Comparison of ENCODE assay signal across 1 cellular context in the genomic region with DNA sequence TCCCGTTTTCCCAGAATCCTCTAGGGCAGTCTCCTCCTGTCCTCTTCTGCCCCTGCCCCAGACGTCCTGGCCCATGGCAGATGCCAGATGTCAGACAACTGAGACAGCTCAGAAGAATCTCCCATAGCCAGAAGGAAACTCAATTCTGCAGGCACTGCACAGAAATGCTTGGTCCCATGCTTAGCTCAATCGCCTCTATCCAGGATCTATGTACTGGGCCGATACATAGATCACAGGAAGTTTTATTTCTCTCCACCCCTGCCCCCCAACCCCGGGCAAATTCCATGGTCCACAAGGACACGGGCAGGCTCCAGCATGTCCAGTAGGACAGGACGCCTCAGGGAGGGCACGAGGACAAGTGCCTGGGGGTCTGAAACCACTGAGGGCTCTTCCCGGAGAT.
TF ChIP-seq lines count a peak whose summit lies in the region.

No MANE protein-coding gene starts in this region.

TF ChIP-seq in HepG2, 621 proteins besides CTCF, POLR2A, EP300 and RAD21 (continued from another document):
- TF ChIP-seq, protein P1, sequence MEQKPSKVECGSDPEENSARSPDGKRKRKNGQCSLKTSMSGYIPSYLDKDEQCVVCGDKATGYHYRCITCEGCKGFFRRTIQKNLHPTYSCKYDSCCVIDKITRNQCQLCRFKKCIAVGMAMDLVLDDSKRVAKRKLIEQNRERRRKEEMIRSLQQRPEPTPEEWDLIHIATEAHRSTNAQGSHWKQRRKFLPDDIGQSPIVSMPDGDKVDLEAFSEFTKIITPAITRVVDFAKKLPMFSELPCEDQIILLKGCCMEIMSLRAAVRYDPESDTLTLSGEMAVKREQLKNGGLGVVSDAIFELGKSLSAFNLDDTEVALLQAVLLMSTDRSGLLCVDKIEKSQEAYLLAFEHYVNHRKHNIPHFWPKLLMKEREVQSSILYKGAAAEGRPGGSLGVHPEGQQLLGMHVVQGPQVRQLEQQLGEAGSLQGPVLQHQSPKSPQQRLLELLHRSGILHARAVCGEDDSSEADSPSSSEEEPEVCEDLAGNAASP (CRISPR knock-in tag; IDR thresholded peaks at IDR 0.05; ENCODE audit: borderline replicate concordance): 0 out of 2 replicates have a peak, but pooled peaks have one; percentile 15
- TF ChIP-seq MAZ (IDR thresholded peaks at IDR 0.05; ENCODE audit: borderline replicate concordance, low read depth, low read length): no peak
- 0 out of 2 replicates have a peak, but pooled peaks have one; percentile 26 for TF ChIP-seq MAZ (CRISPR knock-in tag; IDR thresholded peaks at IDR 0.05; ENCODE audit: low read depth)
- TF ChIP-seq, protein P2, sequence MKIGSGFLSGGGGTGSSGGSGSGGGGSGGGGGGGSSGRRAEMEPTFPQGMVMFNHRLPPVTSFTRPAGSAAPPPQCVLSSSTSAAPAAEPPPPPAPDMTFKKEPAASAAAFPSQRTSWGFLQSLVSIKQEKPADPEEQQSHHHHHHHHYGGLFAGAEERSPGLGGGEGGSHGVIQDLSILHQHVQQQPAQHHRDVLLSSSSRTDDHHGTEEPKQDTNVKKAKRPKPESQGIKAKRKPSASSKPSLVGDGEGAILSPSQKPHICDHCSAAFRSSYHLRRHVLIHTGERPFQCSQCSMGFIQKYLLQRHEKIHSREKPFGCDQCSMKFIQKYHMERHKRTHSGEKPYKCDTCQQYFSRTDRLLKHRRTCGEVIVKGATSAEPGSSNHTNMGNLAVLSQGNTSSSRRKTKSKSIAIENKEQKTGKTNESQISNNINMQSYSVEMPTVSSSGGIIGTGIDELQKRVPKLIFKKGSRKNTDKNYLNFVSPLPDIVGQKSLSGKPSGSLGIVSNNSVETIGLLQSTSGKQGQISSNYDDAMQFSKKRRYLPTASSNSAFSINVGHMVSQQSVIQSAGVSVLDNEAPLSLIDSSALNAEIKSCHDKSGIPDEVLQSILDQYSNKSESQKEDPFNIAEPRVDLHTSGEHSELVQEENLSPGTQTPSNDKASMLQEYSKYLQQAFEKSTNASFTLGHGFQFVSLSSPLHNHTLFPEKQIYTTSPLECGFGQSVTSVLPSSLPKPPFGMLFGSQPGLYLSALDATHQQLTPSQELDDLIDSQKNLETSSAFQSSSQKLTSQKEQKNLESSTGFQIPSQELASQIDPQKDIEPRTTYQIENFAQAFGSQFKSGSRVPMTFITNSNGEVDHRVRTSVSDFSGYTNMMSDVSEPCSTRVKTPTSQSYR (CRISPR knock-in tag; IDR thresholded peaks at IDR 0.05; ENCODE audit: borderline replicate concordance): peak; percentile 75
- peak; percentile 49; the same call in 1 of the 2 replicates for TF ChIP-seq HDAC1 (CRISPR knock-in tag; IDR thresholded peaks at IDR 0.05)
- no peak for TF ChIP-seq ZBTB20 (CRISPR knock-in tag; IDR thresholded peaks at IDR 0.05; ENCODE audit: borderline replicate concordance, low read depth)
- TF ChIP-seq DPF2 (CRISPR knock-in tag; IDR thresholded peaks at IDR 0.05; ENCODE audit: borderline replicate concordance, low read depth): 0 out of 2 replicates have a peak, but pooled peaks have one; percentile 32
- TF ChIP-seq, protein P3, sequence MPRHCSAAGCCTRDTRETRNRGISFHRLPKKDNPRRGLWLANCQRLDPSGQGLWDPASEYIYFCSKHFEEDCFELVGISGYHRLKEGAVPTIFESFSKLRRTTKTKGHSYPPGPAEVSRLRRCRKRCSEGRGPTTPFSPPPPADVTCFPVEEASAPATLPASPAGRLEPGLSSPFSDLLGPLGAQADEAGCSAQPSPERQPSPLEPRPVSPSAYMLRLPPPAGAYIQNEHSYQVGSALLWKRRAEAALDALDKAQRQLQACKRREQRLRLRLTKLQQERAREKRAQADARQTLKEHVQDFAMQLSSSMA (CRISPR knock-in tag; IDR thresholded peaks at IDR 0.05): no peak
- peak; percentile 74 for TF ChIP-seq SALL1 (CRISPR knock-in tag; IDR thresholded peaks at IDR 0.05)
- TF ChIP-seq, protein P4, sequence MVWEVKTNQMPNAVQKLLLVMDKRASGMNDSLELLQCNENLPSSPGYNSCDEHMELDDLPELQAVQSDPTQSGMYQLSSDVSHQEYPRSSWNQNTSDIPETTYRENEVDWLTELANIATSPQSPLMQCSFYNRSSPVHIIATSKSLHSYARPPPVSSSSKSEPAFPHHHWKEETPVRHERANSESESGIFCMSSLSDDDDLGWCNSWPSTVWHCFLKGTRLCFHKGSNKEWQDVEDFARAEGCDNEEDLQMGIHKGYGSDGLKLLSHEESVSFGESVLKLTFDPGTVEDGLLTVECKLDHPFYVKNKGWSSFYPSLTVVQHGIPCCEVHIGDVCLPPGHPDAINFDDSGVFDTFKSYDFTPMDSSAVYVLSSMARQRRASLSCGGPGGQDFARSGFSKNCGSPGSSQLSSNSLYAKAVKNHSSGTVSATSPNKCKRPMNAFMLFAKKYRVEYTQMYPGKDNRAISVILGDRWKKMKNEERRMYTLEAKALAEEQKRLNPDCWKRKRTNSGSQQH (CRISPR knock-in tag; IDR thresholded peaks at IDR 0.05; ENCODE audit: low read depth): no peak
- TF ChIP-seq, protein P5, sequence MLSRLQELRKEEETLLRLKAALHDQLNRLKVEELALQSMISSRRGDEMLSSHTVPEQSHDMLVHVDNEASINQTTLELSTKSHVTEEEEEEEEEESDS (CRISPR knock-in tag; IDR thresholded peaks at IDR 0.05; ENCODE audit: borderline replicate concordance): no peak
- TF ChIP-seq, protein P6, sequence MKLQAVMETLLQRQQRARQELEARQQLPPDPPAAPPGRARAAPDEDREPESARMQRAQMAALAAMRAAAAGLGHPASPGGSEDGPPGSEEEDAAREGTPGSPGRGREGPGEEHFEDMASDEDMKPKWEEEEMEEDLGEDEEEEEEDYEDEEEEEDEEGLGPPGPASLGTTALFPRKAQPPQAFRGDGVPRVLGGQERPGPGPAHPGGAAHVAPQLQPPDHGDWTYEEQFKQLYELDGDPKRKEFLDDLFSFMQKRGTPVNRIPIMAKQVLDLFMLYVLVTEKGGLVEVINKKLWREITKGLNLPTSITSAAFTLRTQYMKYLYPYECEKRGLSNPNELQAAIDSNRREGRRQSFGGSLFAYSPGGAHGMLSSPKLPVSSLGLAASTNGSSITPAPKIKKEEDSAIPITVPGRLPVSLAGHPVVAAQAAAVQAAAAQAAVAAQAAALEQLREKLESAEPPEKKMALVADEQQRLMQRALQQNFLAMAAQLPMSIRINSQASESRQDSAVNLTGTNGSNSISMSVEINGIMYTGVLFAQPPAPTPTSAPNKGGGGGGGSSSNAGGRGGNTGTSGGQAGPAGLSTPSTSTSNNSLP (IDR thresholded peaks at IDR 0.05; ENCODE audit: low read depth, low read length): 0 out of 2 replicates have a peak, but pooled peaks have one; percentile 34
- TF ChIP-seq, protein P7, sequence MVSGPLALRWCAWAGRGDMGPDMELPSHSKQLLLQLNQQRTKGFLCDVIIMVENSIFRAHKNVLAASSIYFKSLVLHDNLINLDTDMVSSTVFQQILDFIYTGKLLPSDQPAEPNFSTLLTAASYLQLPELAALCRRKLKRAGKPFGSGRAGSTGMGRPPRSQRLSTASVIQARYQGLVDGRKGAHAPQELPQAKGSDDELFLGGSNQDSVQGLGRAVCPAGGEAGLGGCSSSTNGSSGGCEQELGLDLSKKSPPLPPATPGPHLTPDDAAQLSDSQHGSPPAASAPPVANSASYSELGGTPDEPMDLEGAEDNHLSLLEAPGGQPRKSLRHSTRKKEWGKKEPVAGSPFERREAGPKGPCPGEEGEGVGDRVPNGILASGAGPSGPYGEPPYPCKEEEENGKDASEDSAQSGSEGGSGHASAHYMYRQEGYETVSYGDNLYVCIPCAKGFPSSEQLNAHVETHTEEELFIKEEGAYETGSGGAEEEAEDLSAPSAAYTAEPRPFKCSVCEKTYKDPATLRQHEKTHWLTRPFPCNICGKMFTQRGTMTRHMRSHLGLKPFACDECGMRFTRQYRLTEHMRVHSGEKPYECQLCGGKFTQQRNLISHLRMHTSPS (CRISPR knock-in tag; IDR thresholded peaks at IDR 0.05; ENCODE audit: low read depth): 0 out of 2 replicates have a peak, but pooled peaks have one; percentile 21
- TF ChIP-seq SAP130 (CRISPR knock-in tag; IDR thresholded peaks at IDR 0.05; ENCODE audit: low read depth): peak; percentile 48
- TF ChIP-seq SUZ12 (IDR thresholded peaks at IDR 0.05; ENCODE audit: low read depth, low read length): no peak
- peak; percentile 23; the same call in 1 of the 2 replicates for TF ChIP-seq ZNF614 (CRISPR knock-in tag; IDR thresholded peaks at IDR 0.05; ENCODE audit: borderline replicate concordance)
